ENCODE assay signal across 9 cellular contexts in genomic region chr20:8156603-8157079, GRCh38. TPM values are rescaled to one million over a fixed set of nuclear protein-coding genes. Genes with fewer than 3 reads are reported as not detected.
DNase-seq lines count a peak whose midpoint lies in the region; ATAC-seq, FAIRE-seq and TF ChIP-seq lines count a peak whose summit lies in the region.
"Had no signal": no experiment of that assay in that cellular context is flagged by ENCODE, and none has a peak within 500 bp of the region (broad histone marks: within the 10 kb centered on the region; RNA-seq: fewer than 3 reads in every experiment).

No MANE protein-coding gene starts in this region.

- H3K23ac ChIP-seq in trophoblast cell (ENCODE audit: low read length): no peak overlapping the region

- no peak overlapping the region for H2AK5ac ChIP-seq in trophoblast cell (ENCODE audit: low read length)

- no peaks in the 10 kb centered on the region for H3K9me2 ChIP-seq in PC-3 (replicated peaks; ENCODE audit: low read length)

- no peak overlapping the region for H4K8ac ChIP-seq in trophoblast cell (ENCODE audit: low read depth, low read length)

- CTCF ChIA-PET in PC-3 (lab: Charles Lee) (no interaction called here), HepG2 (lab: Yijun Ruan, JAX; ENCODE audit: low intra/inter-chr PET ratio, low total read pairs) (interaction anchor here (0.9 kb wide), 1 partner anchor 12 kb away, joined by 3 read pairs; no protein-coding TSS in a partner anchor)

- no peak for TF ChIP-seq CTCF in GM12865 (IDR thresholded peaks at IDR 0.05; ENCODE audit: insufficient read depth, low read depth, low read length, missing control alignments)
- no peak for TF ChIP-seq CTCF in PC-3 (conservative IDR thresholded peaks at IDR 0.05; ENCODE audit: low read depth, low read length)
- TF ChIP-seq CTCF in HepG2 (CRISPR knock-in tag; IDR thresholded peaks at IDR 0.05): no peak
- no peak for TF ChIP-seq CTCF in GM10266 (IDR thresholded peaks at IDR 0.05; ENCODE audit: control insufficient read depth, insufficient read depth, low read depth, missing control alignments)

- no peak overlapping the region for H3K14ac ChIP-seq in trophoblast cell (ENCODE audit: low read length)

- H4K20me1 ChIP-seq in PC-3 (ENCODE audit: low read length) (no peaks in the 10 kb centered on the region), HepG2 (ENCODE audit: insufficient read depth, low read length) (no peaks in the 10 kb centered on the region)

- no peak overlapping the region for H2BK120ac ChIP-seq in trophoblast cell (ENCODE audit: insufficient read depth, low read length, poor library complexity)

- H4K91ac ChIP-seq in trophoblast cell (ENCODE audit: low read depth, low read length): no peak overlapping the region

- peak; percentile 40 to 90; a peak in 2 of 4 replicates for TF ChIP-seq EP300 in HepG2 (IDR thresholded peaks at IDR 0.05; ENCODE audit: low read depth in 2 of 2, low read length in 2 of 2)
- peak; percentile 94 for TF ChIP-seq EP300 in HepG2 (CRISPR knock-in tag; IDR thresholded peaks at IDR 0.05; ENCODE audit: borderline replicate concordance)

- no peak for TF ChIP-seq RAD21 in HepG2 (CRISPR knock-in tag; IDR thresholded peaks at IDR 0.05)

- H3K4me2 ChIP-seq in PC-3 (ENCODE audit: low read length) (peak overlapping the region; percentile 39), HepG2 (ENCODE audit: low read depth, low read length) (peak overlapping the region; percentile 20), trophoblast cell (ENCODE audit: low read length) (no peak overlapping the region)

- H3K4me1 ChIP-seq in PC-3 (ENCODE audit: insufficient read depth, low read length) (peaks cover 41% of the 10 kb centered on the region), HepG2 (ENCODE audit: insufficient read depth, low read length) (peaks cover 56% of the 10 kb centered on the region), trophoblast cell (ENCODE audit: control insufficient read depth in 1 of 2, insufficient read depth in 2 of 2, low read length in 2 of 2) (no peaks in the 10 kb centered on the region)

- no peaks in the 10 kb centered on the region for H3K79me2 ChIP-seq in PC-3 (ENCODE audit: low read length)
- peaks cover 19% of the 10 kb centered on the region for H3K79me2 ChIP-seq in HepG2 (ENCODE audit: insufficient read depth, low read length)
- H3K79me2 ChIP-seq in trophoblast cell (ENCODE audit: control insufficient read depth, insufficient read depth, low read length, poor library complexity): no peaks in the 10 kb centered on the region

- H2AFZ ChIP-seq in PC-3 (ENCODE audit: low read length) (no peak overlapping the region), HepG2 (ENCODE audit: low read length) (no peak overlapping the region), trophoblast cell (ENCODE audit: insufficient read depth, low read length, poor library complexity) (no peak overlapping the region)

- in situ Hi-C loops in HepG2 (cut with HindIII; ENCODE audit: extremely low pct_ligation_motif_present, low pct_unique_long_range_greater_than_20kb): no loop called here

- BruUV-seq in PC-3 (replicated peaks; lab: Mats Ljungman, UMichigan) (no TSS peak), HepG2 (replicated peaks; lab: Mats Ljungman, UMichigan) (no TSS peak)

- H3K4ac ChIP-seq in trophoblast cell (ENCODE audit: low read depth, low read length): no peak overlapping the region

- no peaks in the 10 kb centered on the region for H3K79me1 ChIP-seq in trophoblast cell (ENCODE audit: low read length)

- POLR2A ChIA-PET in PC-3 (lab: Charles Lee; ENCODE audit: unreplicated experiment) (no interaction called here), HepG2 (lab: Yijun Ruan, JAX) (interaction anchor here (1.1 to 2.5 kb wide), 10 partner anchors 10 to 300 kb away, joined by 3 to 28 read pairs (median 4); no protein-coding TSS in a partner anchor)

- H3K9me3 ChIP-seq in PC-3 (ENCODE audit: low read length) (0 out of 2 replicates have a peak, but pooled peaks cover 5% of the 10 kb centered on the region), HepG2 (ENCODE audit: low read length) (peaks cover 18% of the 10 kb centered on the region), trophoblast cell (ENCODE audit: insufficient read depth, low read depth, low read length) (peaks cover 3% of the 10 kb centered on the region)

- ATAC-seq in HG02759 (IDR thresholded peaks at IDR 0.05; ENCODE audit: unreplicated experiment): peak; percentile 81
- peak; percentile 78 for ATAC-seq in PC-3
- peak; percentile 95 for ATAC-seq in HepG2
- no peak for ATAC-seq in GM19455 (IDR thresholded peaks at IDR 0.05; ENCODE audit: unreplicated experiment)

- H3K9ac ChIP-seq in PC-3 (ENCODE audit: low read length) (no peak overlapping the region), HepG2 (ENCODE audit: insufficient read depth, low read depth, low read length) (no peak overlapping the region), trophoblast cell (ENCODE audit: low read length) (no peak overlapping the region)

- intact Hi-C loops in PC-3 (cut with micrococcal nuclease) (loop anchor here (5.0 kb wide), 1 partner anchor 66 kb away; no protein-coding TSS in a partner anchor), HepG2 (cut with micrococcal nuclease; ENCODE audit: unreplicated experiment) (loop anchor here (1.0 to 5.0 kb wide), 3 partner anchors 12 to 53 kb away; no protein-coding TSS in a partner anchor)

- no peak overlapping the region for H2BK5ac ChIP-seq in trophoblast cell (ENCODE audit: low read depth, low read length, poor library complexity)

- H3K4me3 ChIP-seq in GM12865 (ENCODE audit: low read depth, low read length): no peak overlapping the region
- H3K4me3 ChIP-seq in PC-3 (ENCODE audit: low read length): no peak overlapping the region
- H3K4me3 ChIP-seq in HepG2 (replicated peaks in 1 of 3; ENCODE audit: insufficient read depth in 1 of 3, low read depth in 2 of 3, low read length in 3 of 3): no peak overlapping the region; a peak in 1 of 6 replicates
- H3K4me3 ChIP-seq in trophoblast cell (ENCODE audit: low read depth, low read length): no peak overlapping the region

- H3K27ac ChIP-seq in PC-3 (ENCODE audit: low read length) (no peak overlapping the region), HepG2 (ENCODE audit: extremely low read length, insufficient read depth, low read length) (peak overlapping the region; percentile 59), trophoblast cell (ENCODE audit: low read depth, low read length) (no peak overlapping the region)

- peak; percentile 32 for DNase-seq in GM12865 (ENCODE audit: low read depth)
- peak; percentile 80 for DNase-seq in PC-3
- peak; percentile 90 for DNase-seq in HepG2 (ENCODE audit: low spot score)
- no peak for DNase-seq in GM10266 (ENCODE audit: extremely low spot score)
- DNase-seq in trophoblast cell: no peak
- no peak for DNase-seq in occipital lobe (lab: John Stamatoyannopoulos, UW)

- no peak overlapping the region for H2BK12ac ChIP-seq in trophoblast cell (ENCODE audit: low read length)

- H3K36me3 ChIP-seq in PC-3 (ENCODE audit: low read depth, low read length) (no peaks in the 10 kb centered on the region), HepG2 (replicated peaks in 1 of 2; ENCODE audit: control insufficient read depth in 1 of 2, insufficient read depth in 2 of 2, low read length in 2 of 2) (peaks cover 6 to 27% of the 10 kb centered on the region in 2 experiments), trophoblast cell (ENCODE audit: control insufficient read depth in 1 of 2, insufficient read depth in 2 of 2, low read length in 2 of 2) (peaks cover 0 to 2% of the 10 kb centered on the region in 2 experiments)

- H3K27me3 ChIP-seq in PC-3 (ENCODE audit: low read length): no peaks in the 10 kb centered on the region
- H3K27me3 ChIP-seq in HepG2 (ENCODE audit: control insufficient read depth in 1 of 2, insufficient read depth in 2 of 2, low read length in 2 of 2): no peaks in the 10 kb centered on the region
- no peaks in the 10 kb centered on the region for H3K27me3 ChIP-seq in trophoblast cell (ENCODE audit: insufficient read depth, low read length)

- no peak overlapping the region for H3K18ac ChIP-seq in trophoblast cell (ENCODE audit: low read length)

- H4K12ac ChIP-seq in trophoblast cell (ENCODE audit: low read depth, low read length): no peak overlapping the region

- FAIRE-seq in HepG2 (lab: Jason Lieb, UNC): no peak
- FAIRE-seq: colon had no signal

- no peak for TF ChIP-seq POLR2A in HepG2 (IDR thresholded peaks at IDR 0.05; ENCODE audit: insufficient read depth in 1 of 2, low read depth in 2 of 2, low read length in 2 of 2)

- no peaks in the 10 kb centered on the region for H3F3A ChIP-seq in PC-3 (ENCODE audit: low read length, unreplicated experiment)

TF ChIP-seq in HepG2, 621 proteins besides CTCF, POLR2A, EP300 and RAD21 (continues in another document):
- TF ChIP-seq ZNF737 (CRISPR knock-in tag; IDR thresholded peaks at IDR 0.05; ENCODE audit: borderline replicate concordance) (no peak), FOXA1 (IDR thresholded peaks at IDR 0.05) (peak; percentile 88), FOXA1 (CRISPR knock-in tag; IDR thresholded peaks at IDR 0.05) (peak; percentile 90)

RNA-seq across cellular contexts. Expression of gene PLCB1, which starts 24.6 kb away (rescaled TPM):
- total RNA-seq in PC-3 (2014; rRNA removed) (4.4 TPM in 2 replicates), HepG2 (2016; rRNA removed; fragmentation: Illumina TruSeq; extraction: Trizol) (42.4 and 68.9 TPM in 2 replicates), occipital lobe (72.5 TPM)
- 7.3 TPM in 2 replicates for total RNA-seq in HepG2 (2016; cell fraction: cytosol; rRNA removed; fragmentation: Illumina TruSeq; extraction: Trizol; ENCODE audit: low read depth)
- total RNA-seq in HepG2 (2016; cell fraction: insoluble cytoplasmic fraction; rRNA removed; fragmentation: Illumina TruSeq; extraction: Trizol): 36.6 and 64.1 TPM in 2 replicates
- total RNA-seq in HepG2 (2016; cell fraction: membrane; rRNA removed; fragmentation: Illumina TruSeq; extraction: Trizol): 13.6 and 62.2 TPM in 2 replicates
- total RNA-seq in HepG2 (2016; cell fraction: nucleus; rRNA removed; fragmentation: Illumina TruSeq; extraction: Trizol): 117 and 122 TPM in 2 replicates
- 55.9 and 56.7 TPM in 2 replicates for polyA plus RNA-seq in HepG2 (2011; rRNA removed)
- polyA plus RNA-seq in HepG2 (2011; cell fraction: cytosol; rRNA removed): 28.0 and 47.5 TPM in 2 replicates
- 39.0 and 50.9 TPM in 2 replicates for polyA plus RNA-seq in HepG2 (2011; cell fraction: nucleus; rRNA removed)
- 55.3 and 86.1 TPM in 2 replicates for polyA plus RNA-seq in HepG2 (2012)
- 2.6 and 3.2 TPM in 2 replicates for polyA plus RNA-seq in HepG2 (2016; cell fraction: cytosol; fragmentation: Illumina TruSeq; extraction: Trizol; ENCODE audit: low read depth)
- 36.0 and 37.9 TPM in 2 replicates for polyA plus RNA-seq in HepG2 (2016; cell fraction: insoluble cytoplasmic fraction; fragmentation: Illumina TruSeq; extraction: Trizol; ENCODE audit: low read depth)
- polyA plus RNA-seq in HepG2 (2016; cell fraction: membrane; fragmentation: Illumina TruSeq; extraction: Trizol; ENCODE audit: low read depth): 7.2 and 7.6 TPM in 2 replicates
- polyA plus RNA-seq in HepG2 (2016; cell fraction: nucleus; fragmentation: Illumina TruSeq; extraction: Trizol; ENCODE audit: insufficient read depth, low read depth): 24.9 and 26.8 TPM in 2 replicates
- 1.6 and 88.7 TPM in 2 replicates for polyA minus RNA-seq in HepG2 (2011; rRNA and poly(A)+ RNA removed; ENCODE audit: low replicate concordance)
- polyA minus RNA-seq in HepG2 (2011; cell fraction: cytosol; rRNA and poly(A)+ RNA removed): 58.0 and 80.2 TPM in 2 replicates
- 775 and 905 TPM in 2 replicates for polyA minus RNA-seq in HepG2 (2011; cell fraction: nucleus; rRNA and poly(A)+ RNA removed)
- 6.8 and 8.4 TPM in 2 replicates for polyA plus RNA-seq in trophoblast cell (2013)

Comparison
In these comparisons a context has a peak if more than half of its experiments do, and no peak if none do; other contexts are left out.
1. DNase-seq: peak in GM12865 (single experiment), PC-3 (single experiment) and HepG2 (single experiment); none in GM10266 (single experiment), trophoblast cell (0 of 2) and occipital lobe (single experiment).